In genomic region chr5:176425791-176426190, GRCh38 we compare ENCODE assay signal across 21 cellular contexts.
"Had no signal": no experiment of that assay in that cellular context is flagged by ENCODE, and none has a peak within 500 bp of the region (broad histone marks: within the 10 kb centered on the region; RNA-seq: fewer than 3 reads in every experiment).

No MANE protein-coding gene starts in this region.

- H3K36me3 ChIP-seq: neutrophil, right lobe of liver had no signal

- H3K27me3 ChIP-seq: neutrophil, right lobe of liver had no signal

- H3K4me3 ChIP-seq: coronary artery, lung, psoas muscle, right lobe of liver had no signal

- H3K36me3 Mint-ChIP-seq: immature natural killer cell, type B pancreatic cell had no signal

- H3K27ac ChIP-seq: coronary artery, neutrophil, psoas muscle, right lobe of liver had no signal

- DNase-seq: cerebellar nuclear complex; effector CD4-positive, alpha-beta T cell; immature natural killer cell; kidney; left colon; left ventricle myocardium superior; mesenchymal stem cell; midbrain; naive thymus-derived CD4-positive, alpha-beta T cell; nephron progenitor cell; psoas muscle; retina; right lobe of liver; stimulated activated CD4-positive, alpha-beta T cell treated with anti-CD3 and anti-CD28 coated beads, Interleukin-2, amount 100 ng/mL, for 24 hours; stimulated activated CD4-positive, alpha-beta T cell treated with anti-CD3 and anti-CD28 coated beads, Interleukin-4, amount 100 ng/mL, for 4 hours; stimulated activated naive CD4-positive, alpha-beta T cell had no signal

- H3K4me1 Mint-ChIP-seq: nephron progenitor cell had no signal

- ATAC-seq: esophagus mucosa; left ventricle myocardium superior; naive thymus-derived CD4-positive, alpha-beta T cell; psoas muscle; right lobe of liver had no signal

- H3K4me1 ChIP-seq: psoas muscle, right lobe of liver had no signal

- H3K27ac Mint-ChIP-seq: immature natural killer cell; naive thymus-derived CD4-positive, alpha-beta T cell; nephron progenitor cell; type B pancreatic cell had no signal

- H3K9me3 Mint-ChIP-seq: immature natural killer cell had no signal

- H3K4me3 Mint-ChIP-seq: immature natural killer cell; naive thymus-derived CD4-positive, alpha-beta T cell; nephron progenitor cell; type B pancreatic cell had no signal

- H3K9me3 ChIP-seq: neutrophil, psoas muscle, right lobe of liver had no signal
